24 cellular contexts compared by ENCODE assay signal in the genomic region with DNA sequence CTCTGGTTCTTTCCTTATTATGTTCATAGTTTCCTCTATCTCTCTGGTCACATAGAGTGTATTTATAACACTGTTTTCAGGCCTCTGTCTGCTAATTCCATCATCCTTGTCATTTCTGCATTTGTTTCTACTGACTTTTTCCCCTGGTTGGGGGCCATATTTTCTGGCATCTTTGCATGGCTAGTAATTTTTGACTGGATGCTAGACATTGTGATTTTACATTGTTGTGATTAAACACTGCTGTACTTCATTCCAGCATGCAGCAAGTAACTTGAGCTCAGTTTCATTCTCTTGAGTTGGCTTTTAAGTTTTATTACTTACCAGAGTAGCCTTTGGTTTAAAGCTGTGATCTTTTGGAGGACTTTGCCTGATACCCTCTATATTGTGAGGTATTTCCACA.
"Had no signal": no experiment of that assay in that cellular context is flagged by ENCODE, and none has a peak within 500 bp of the region (broad histone marks: within the 10 kb centered on the region; RNA-seq: fewer than 3 reads in every experiment).

No MANE protein-coding gene starts in this region.

- H3K36me3 ChIP-seq: stomach, suprapubic skin, thoracic aorta, thyroid gland, tibial artery, tibial nerve, transverse colon, upper lobe of left lung, upper lobe of right lung, uterus, vagina had no signal

- H3K9me3 ChIP-seq: suprapubic skin, testis, thyroid gland, upper lobe of right lung, uterus, vagina had no signal

- H3K27ac ChIP-seq: stomach, suprapubic skin, testis, thoracic aorta, thyroid gland, tibial artery, tibial nerve, transverse colon, upper lobe of left lung, upper lobe of right lung, uterus, vagina had no signal

- H3K4me3 ChIP-seq: stomach, suprapubic skin, testis, thoracic aorta, thyroid gland, tibial artery, tibial nerve, transverse colon, upper lobe of left lung, upper lobe of right lung, uterus, vagina had no signal

- DNase-seq: stimulated activated CD4-positive, alpha-beta T cell treated with anti-CD3 and anti-CD28 coated beads, Interleukin-2, amount 100 ng/mL, for 48 hours; stimulated activated CD4-positive, alpha-beta T cell treated with anti-CD3 and anti-CD28 coated beads, Interleukin-4, amount 100 ng/mL, for 1 hour; stimulated activated CD4-positive, alpha-beta T cell treated with anti-CD3 and anti-CD28 coated beads, Interleukin-4, amount 100 ng/mL, for 24 hours; stimulated activated CD4-positive, alpha-beta T cell treated with anti-CD3 and anti-CD28 coated beads, Interleukin-4, amount 100 ng/mL, for 4 hours; stimulated activated CD8-positive, alpha-beta memory T cell treated with anti-CD3 and anti-CD28 coated beads, Interleukin-4, amount 100 ng/mL, for 48 hours; stimulated activated naive B cell treated with anti-CD40 and anti-IgM and Interleukin-4, amounts not matched to agents 10 μg/mL and 1 μg/mL and 100 μg/mL, for 72 hours; stimulated activated naive CD4-positive, alpha-beta T cell; stimulated activated naive CD4-positive, alpha-beta T cell treated with Interleukin-2 at 50 U/mL for 16 hours; stimulated activated naive CD8-positive, alpha-beta T cell treated with anti-CD3 and anti-CD28 coated beads, Interleukin-15, amount 100 ng/mL, for 72 hours; stimulated activated naive CD8-positive, alpha-beta T cell treated with anti-CD3 and anti-CD28 coated beads, Interleukin-15, Interleukin-2, amounts not matched to agents 100 U/mL and 50 U/mL, for 24 hours; stomach; substantia nigra; testis; thyroid gland; tibial artery; transverse colon; trophoblast cell; upper lobe of left lung; upper lobe of right lung; uterus had no signal

- H3K4me1 ChIP-seq: stomach, testis, thyroid gland, tibial artery, tibial nerve, transverse colon, upper lobe of left lung, upper lobe of right lung, uterus, vagina had no signal
